In the genomic region with DNA sequence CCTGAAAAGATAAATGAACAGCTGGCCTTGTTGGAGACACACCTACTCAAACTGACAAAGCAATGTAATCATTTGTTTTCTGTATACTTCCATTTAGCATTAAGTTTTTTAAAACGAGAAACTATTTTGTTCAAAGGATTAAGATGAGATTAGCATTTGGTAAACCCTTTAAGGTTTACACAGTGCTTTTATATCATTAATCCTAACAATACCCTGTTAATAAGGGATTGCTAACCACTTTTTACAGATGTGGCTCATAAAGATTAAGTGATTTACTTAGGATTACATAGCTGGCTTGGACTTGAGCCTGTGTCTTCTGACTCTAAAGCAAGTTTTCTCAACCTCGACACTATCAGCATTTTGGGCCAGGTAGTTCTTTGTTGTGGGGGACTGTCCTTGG, we compare ENCODE assay signal across 26 cellular contexts.
"Had no signal": no experiment of that assay in that cellular context is flagged by ENCODE, and none has a peak within 500 bp of the region (broad histone marks: within the 10 kb centered on the region; RNA-seq: fewer than 3 reads in every experiment).

No MANE protein-coding gene starts in this region.

- DNase-seq: activated CD4-positive, alpha-beta T cell treated with anti-CD3 and anti-CD28 coated beads, Interleukin-2, amount 10 ng/mL, durations not matched to agents 24 days and 14 days; activated CD4-positive, alpha-beta T cell treated with anti-CD3 and anti-CD28 coated beads, Interleukin-2, amount 50 U/mL, for 4 hours; activated CD8-positive, alpha-beta T cell treated with anti-CD3 and anti-CD28 coated beads for 36 hours; activated gamma-delta T cell; activated naive CD4-positive, alpha-beta T cell treated with Interleukin-2 at 50 U/mL for 16 hours; activated T-cell treated with anti-CD3 and anti-CD28 coated beads, Interleukin-2, amount 50 U/mL, for 1 hour; adrenal gland; caudate nucleus; cerebellar nuclear complex; MM.1S; MV-4-11; NCI-H1092; NCI-H1436 treated with DMSO at 0.1 percent for 48 hours; NCI-H1694 treated with DMSO at 0.1 percent for 48 hours; NCI-H2029; NCI-H345; NCI-H526 treated with DMSO at 0.1 percent for 48 hours; SHP77 treated with DMSO at 0.1 percent for 48 hours; T-cell; T-helper 17 cell; T-helper 9 cell had no signal

- H3K9ac ChIP-seq: KMS-11 had no signal

- H3K9me3 ChIP-seq: adrenal gland, SJSA1 had no signal

- H3K4me3 ChIP-seq: adrenal gland, SJSA1 had no signal

- H3K27me3 ChIP-seq: adrenal gland had no signal

- ATAC-seq: activated CD8-positive, alpha-beta T cell treated with anti-CD3 and anti-CD28 coated beads for 36 hours; Panc1; SK-N-SH treated with all-trans-retinoic acid at 6 μM for 48 hours; T-cell; T-helper 17 cell had no signal

- H3K4me2 ChIP-seq: KMS-11 had no signal

- H3K4me1 ChIP-seq: adrenal gland, SJSA1 had no signal

- H3K36me3 ChIP-seq: adrenal gland, SJSA1, WERI-Rb-1 had no signal

- H3K27ac ChIP-seq: adrenal gland, KMS-11, SJSA1, WERI-Rb-1 had no signal
